In genomic region chr22:24390156-24390555, GRCh38 we compare ENCODE assay signal across 20 cellular contexts. TPM values are rescaled to one million over a fixed set of nuclear protein-coding genes. Genes with fewer than 3 reads are reported as not detected.
DNase-seq lines count a peak whose midpoint lies in the region; ATAC-seq and TF ChIP-seq lines count a peak whose summit lies in the region.
"Had no signal": no experiment of that assay in that cellular context is flagged by ENCODE, and none has a peak within 500 bp of the region (broad histone marks: within the 10 kb centered on the region; RNA-seq: fewer than 3 reads in every experiment).

No MANE protein-coding gene starts in this region.

- TF ChIP-seq CTCF in left ventricle myocardium inferior (IDR thresholded peaks at IDR 0.05; ENCODE audit: borderline replicate concordance), result no peak
- TF ChIP-seq CTCF in lower lobe of right lung (IDR thresholded peaks at IDR 0.05), result no peak
- no peak for TF ChIP-seq CTCF in sigmoid colon (IDR thresholded peaks at IDR 0.05)

- TF ChIP-seq POLR2A in sigmoid colon (IDR thresholded peaks at IDR 0.05), result no peak

- H3K4me1 ChIP-seq in left ventricle myocardium inferior, result peaks cover 73% of the 10 kb centered on the region
- peaks cover 45% of the 10 kb centered on the region for H3K4me1 ChIP-seq in lower lobe of right lung
- peaks cover 0 to 34% (median 16%) of the 10 kb centered on the region in 4 donors for H3K4me1 ChIP-seq in sigmoid colon
- H3K4me1 ChIP-seq: A549 had no signal

- H3K27me3 ChIP-seq in left ventricle myocardium inferior (ENCODE audit: low read depth) (no peaks in the 10 kb centered on the region), lower lobe of right lung (ENCODE audit: low read depth) (no peaks in the 10 kb centered on the region), sigmoid colon (no peaks in the 10 kb centered on the region)
- H3K27me3 ChIP-seq: BLaER1 treated with 17β-estradiol and CSF1 and Interleukin-3, amounts not matched to agents 10 nM and 100 nM had no signal

- ATAC-seq in Right ventricle myocardium superior (ENCODE audit: poor library complexity) (no peak), lower lobe of right lung (no peak), GM19023 (IDR thresholded peaks at IDR 0.05; ENCODE audit: unreplicated experiment) (no peak), HG02759 (IDR thresholded peaks at IDR 0.05; ENCODE audit: unreplicated experiment) (no peak)
- ATAC-seq: A549; activated CD8-positive, alpha-beta T cell treated with anti-CD3 and anti-CD28 coated beads for 36 hours; activated T-cell treated with anti-CD3 and anti-CD28 coated beads, Interleukin-2, amount 50 U/mL, for 4 hours; GM12878; HCT116; T-helper 17 cell had no signal

- no peak for TF ChIP-seq EP300 in sigmoid colon (IDR thresholded peaks at IDR 0.05)

- H3K27ac ChIP-seq in left ventricle myocardium inferior (replicated peaks) (peak overlapping the region; percentile 85), lower lobe of right lung (peak overlapping the region; percentile 74), sigmoid colon (peak overlapping the region; percentile 7 to 50 (median 31))
- H3K27ac ChIP-seq: A549, KMS-11 had no signal

- 90 to 99% methylated on average over 2 of the region's 2 CpGs for WGBS in sigmoid colon, 2 donors

- intact Hi-C loops in left ventricle myocardium inferior (cut with micrococcal nuclease) (no loop called here), Right ventricle myocardium superior (cut with DNase I) (no loop called here), lower lobe of right lung (cut with DNase I) (no loop called here), sigmoid colon (cut with DNase I) (no loop called here)

- no peak for DNase-seq in left ventricle myocardium inferior
- no peak for DNase-seq in Right ventricle myocardium superior
- no peak for DNase-seq in lower lobe of right lung
- DNase-seq in sigmoid colon, result no peak
- DNase-seq in glomerular visceral epithelial cell (ENCODE audit: extremely low spot score), result no peak
- DNase-seq in COLO829 (ENCODE audit: low spot score), result no peak
- DNase-seq: activated CD8-positive, alpha-beta T cell treated with anti-CD3 and anti-CD28 coated beads for 36 hours; activated T-cell treated with anti-CD3 and anti-CD28 coated beads, Interleukin-2, amount 50 U/mL, for 4 hours; GF-D8; mammary epithelial cell; NCI-H2081 treated with DMSO at 0.1 percent for 48 hours; NCI-H524; T-helper 17 cell had no signal

- H3K36me3 ChIP-seq in left ventricle myocardium inferior, result no peaks in the 10 kb centered on the region
- H3K36me3 ChIP-seq in lower lobe of right lung, result peaks cover 9% of the 10 kb centered on the region
- no peaks in the 10 kb centered on the region for H3K36me3 ChIP-seq in sigmoid colon

- no peak overlapping the region for H3K4me3 ChIP-seq in left ventricle myocardium inferior
- H3K4me3 ChIP-seq in lower lobe of right lung, result no peak overlapping the region
- H3K4me3 ChIP-seq in sigmoid colon, result no peak overlapping the region
- H3K4me3 ChIP-seq: A549; BLaER1 treated with 17β-estradiol and CSF1 and Interleukin-3, amounts not matched to agents 10 nM and 100 nM; GM12878 had no signal

- H3K9me3 ChIP-seq in left ventricle myocardium inferior (replicated peaks), result no peaks in the 10 kb centered on the region
- no peaks in the 10 kb centered on the region for H3K9me3 ChIP-seq in lower lobe of right lung
- no peaks in the 10 kb centered on the region for H3K9me3 ChIP-seq in sigmoid colon
- H3K9me3 ChIP-seq: A549; BLaER1 treated with 17β-estradiol and CSF1 and Interleukin-3, amounts not matched to agents 10 nM and 100 nM had no signal

RNA-seq across cellular contexts. Expression of gene ADORA2A, which starts 37.2 kb away (rescaled TPM):
- total RNA-seq in left ventricle myocardium inferior (3.6 TPM), Right ventricle myocardium superior (4.1 TPM), lower lobe of right lung (16.0 TPM), sigmoid colon (1 to 10 TPM; 2.1 to 5.3 (median 3.3) TPM)
- polyA plus RNA-seq in sigmoid colon, result 1 to 10 TPM; 1.2 to 9.3 (median 1.8) TPM

Comparison
In these comparisons a context has a peak if more than half of its experiments do, and no peak if none do; other contexts are left out.
1. H3K27ac ChIP-seq: peak in every context shown above with its lines; median percentile 85 in left ventricle myocardium inferior; 74 in lower lobe of right lung; 31 in sigmoid colon.